1 cellular context compared by ENCODE assay signal in genomic region chr2:231709981-231710750, GRCh38.
TF ChIP-seq lines count a peak whose summit lies in the region.

No MANE protein-coding gene starts in this region.

TF ChIP-seq in WTC11, 78 proteins besides CTCF, POLR2A, EP300 and RAD21 (continued from another document and continues in another):
- TF ChIP-seq, protein P1, sequence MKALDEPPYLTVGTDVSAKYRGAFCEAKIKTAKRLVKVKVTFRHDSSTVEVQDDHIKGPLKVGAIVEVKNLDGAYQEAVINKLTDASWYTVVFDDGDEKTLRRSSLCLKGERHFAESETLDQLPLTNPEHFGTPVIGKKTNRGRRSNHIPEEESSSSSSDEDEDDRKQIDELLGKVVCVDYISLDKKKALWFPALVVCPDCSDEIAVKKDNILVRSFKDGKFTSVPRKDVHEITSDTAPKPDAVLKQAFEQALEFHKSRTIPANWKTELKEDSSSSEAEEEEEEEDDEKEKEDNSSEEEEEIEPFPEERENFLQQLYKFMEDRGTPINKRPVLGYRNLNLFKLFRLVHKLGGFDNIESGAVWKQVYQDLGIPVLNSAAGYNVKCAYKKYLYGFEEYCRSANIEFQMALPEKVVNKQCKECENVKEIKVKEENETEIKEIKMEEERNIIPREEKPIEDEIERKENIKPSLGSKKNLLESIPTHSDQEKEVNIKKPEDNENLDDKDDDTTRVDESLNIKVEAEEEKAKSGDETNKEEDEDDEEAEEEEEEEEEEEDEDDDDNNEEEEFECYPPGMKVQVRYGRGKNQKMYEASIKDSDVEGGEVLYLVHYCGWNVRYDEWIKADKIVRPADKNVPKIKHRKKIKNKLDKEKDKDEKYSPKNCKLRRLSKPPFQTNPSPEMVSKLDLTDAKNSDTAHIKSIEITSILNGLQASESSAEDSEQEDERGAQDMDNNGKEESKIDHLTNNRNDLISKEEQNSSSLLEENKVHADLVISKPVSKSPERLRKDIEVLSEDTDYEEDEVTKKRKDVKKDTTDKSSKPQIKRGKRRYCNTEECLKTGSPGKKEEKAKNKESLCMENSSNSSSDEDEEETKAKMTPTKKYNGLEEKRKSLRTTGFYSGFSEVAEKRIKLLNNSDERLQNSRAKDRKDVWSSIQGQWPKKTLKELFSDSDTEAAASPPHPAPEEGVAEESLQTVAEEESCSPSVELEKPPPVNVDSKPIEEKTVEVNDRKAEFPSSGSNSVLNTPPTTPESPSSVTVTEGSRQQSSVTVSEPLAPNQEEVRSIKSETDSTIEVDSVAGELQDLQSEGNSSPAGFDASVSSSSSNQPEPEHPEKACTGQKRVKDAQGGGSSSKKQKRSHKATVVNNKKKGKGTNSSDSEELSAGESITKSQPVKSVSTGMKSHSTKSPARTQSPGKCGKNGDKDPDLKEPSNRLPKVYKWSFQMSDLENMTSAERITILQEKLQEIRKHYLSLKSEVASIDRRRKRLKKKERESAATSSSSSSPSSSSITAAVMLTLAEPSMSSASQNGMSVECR (CRISPR knock-in tag; IDR thresholded peaks at IDR 0.05; ENCODE audit: borderline replicate concordance): peak; percentile 70; the same call in 1 of the 2 replicates
- TF ChIP-seq JUN (CRISPR knock-in tag; IDR thresholded peaks at IDR 0.05): no peak; the same call in 1 of the 2 replicates
- TF ChIP-seq FOXP1 (CRISPR knock-in tag; IDR thresholded peaks at IDR 0.05; ENCODE audit: borderline replicate concordance): peak; percentile 78; the same call in 1 of the 2 replicates
- no peak for TF ChIP-seq ELF4 (CRISPR knock-in tag; IDR thresholded peaks at IDR 0.05; ENCODE audit: low read depth)
- no peak for TF ChIP-seq HMGA2 (CRISPR knock-in tag; IDR thresholded peaks at IDR 0.05)
- no peak for TF ChIP-seq ATF1 (CRISPR knock-in tag; IDR thresholded peaks at IDR 0.05)
- no peak for TF ChIP-seq CDX4 (CRISPR knock-in tag; IDR thresholded peaks at IDR 0.05; ENCODE audit: borderline replicate concordance)
- TF ChIP-seq IRF1 (CRISPR knock-in tag; IDR thresholded peaks at IDR 0.05): no peak
- TF ChIP-seq CREM (CRISPR knock-in tag; IDR thresholded peaks at IDR 0.05): no peak
- TF ChIP-seq EMX1 (CRISPR knock-in tag; IDR thresholded peaks at IDR 0.05): 0 out of 2 replicates have a peak, but pooled peaks have one; percentile 46
- peak; percentile 75; the same call in 1 of the 2 replicates for TF ChIP-seq ESRRA (CRISPR knock-in tag; IDR thresholded peaks at IDR 0.05; ENCODE audit: borderline replicate concordance)
- TF ChIP-seq, protein P2, sequence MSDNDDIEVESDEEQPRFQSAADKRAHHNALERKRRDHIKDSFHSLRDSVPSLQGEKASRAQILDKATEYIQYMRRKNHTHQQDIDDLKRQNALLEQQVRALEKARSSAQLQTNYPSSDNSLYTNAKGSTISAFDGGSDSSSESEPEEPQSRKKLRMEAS (CRISPR knock-in tag; IDR thresholded peaks at IDR 0.05): peak; percentile 81; the same call in 1 of the 2 replicates
- TF ChIP-seq CREB1 (CRISPR knock-in tag; IDR thresholded peaks at IDR 0.05): no peak
- TF ChIP-seq TCF7 (CRISPR knock-in tag; IDR thresholded peaks at IDR 0.05; ENCODE audit: low read depth): peak; percentile 73; the same call in 1 of the 2 replicates
- TF ChIP-seq RELA (CRISPR knock-in tag; IDR thresholded peaks at IDR 0.05; ENCODE audit: borderline replicate concordance): peak; percentile 81
- TF ChIP-seq, protein P3, sequence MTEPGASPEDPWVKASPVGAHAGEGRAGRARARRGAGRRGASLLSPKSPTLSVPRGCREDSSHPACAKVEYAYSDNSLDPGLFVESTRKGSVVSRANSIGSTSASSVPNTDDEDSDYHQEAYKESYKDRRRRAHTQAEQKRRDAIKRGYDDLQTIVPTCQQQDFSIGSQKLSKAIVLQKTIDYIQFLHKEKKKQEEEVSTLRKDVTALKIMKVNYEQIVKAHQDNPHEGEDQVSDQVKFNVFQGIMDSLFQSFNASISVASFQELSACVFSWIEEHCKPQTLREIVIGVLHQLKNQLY (CRISPR knock-in tag; IDR thresholded peaks at IDR 0.05): no peak
- peak; percentile 96; the same call in 1 of the 2 replicates for TF ChIP-seq PREB (CRISPR knock-in tag; IDR thresholded peaks at IDR 0.05; ENCODE audit: borderline replicate concordance)
- no peak for TF ChIP-seq ZMAT4 (CRISPR knock-in tag; IDR thresholded peaks at IDR 0.05)
- TF ChIP-seq, protein P4, sequence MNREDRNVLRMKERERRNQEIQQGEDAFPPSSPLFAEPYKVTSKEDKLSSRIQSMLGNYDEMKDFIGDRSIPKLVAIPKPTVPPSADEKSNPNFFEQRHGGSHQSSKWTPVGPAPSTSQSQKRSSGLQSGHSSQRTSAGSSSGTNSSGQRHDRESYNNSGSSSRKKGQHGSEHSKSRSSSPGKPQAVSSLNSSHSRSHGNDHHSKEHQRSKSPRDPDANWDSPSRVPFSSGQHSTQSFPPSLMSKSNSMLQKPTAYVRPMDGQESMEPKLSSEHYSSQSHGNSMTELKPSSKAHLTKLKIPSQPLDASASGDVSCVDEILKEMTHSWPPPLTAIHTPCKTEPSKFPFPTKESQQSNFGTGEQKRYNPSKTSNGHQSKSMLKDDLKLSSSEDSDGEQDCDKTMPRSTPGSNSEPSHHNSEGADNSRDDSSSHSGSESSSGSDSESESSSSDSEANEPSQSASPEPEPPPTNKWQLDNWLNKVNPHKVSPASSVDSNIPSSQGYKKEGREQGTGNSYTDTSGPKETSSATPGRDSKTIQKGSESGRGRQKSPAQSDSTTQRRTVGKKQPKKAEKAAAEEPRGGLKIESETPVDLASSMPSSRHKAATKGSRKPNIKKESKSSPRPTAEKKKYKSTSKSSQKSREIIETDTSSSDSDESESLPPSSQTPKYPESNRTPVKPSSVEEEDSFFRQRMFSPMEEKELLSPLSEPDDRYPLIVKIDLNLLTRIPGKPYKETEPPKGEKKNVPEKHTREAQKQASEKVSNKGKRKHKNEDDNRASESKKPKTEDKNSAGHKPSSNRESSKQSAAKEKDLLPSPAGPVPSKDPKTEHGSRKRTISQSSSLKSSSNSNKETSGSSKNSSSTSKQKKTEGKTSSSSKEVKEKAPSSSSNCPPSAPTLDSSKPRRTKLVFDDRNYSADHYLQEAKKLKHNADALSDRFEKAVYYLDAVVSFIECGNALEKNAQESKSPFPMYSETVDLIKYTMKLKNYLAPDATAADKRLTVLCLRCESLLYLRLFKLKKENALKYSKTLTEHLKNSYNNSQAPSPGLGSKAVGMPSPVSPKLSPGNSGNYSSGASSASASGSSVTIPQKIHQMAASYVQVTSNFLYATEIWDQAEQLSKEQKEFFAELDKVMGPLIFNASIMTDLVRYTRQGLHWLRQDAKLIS (CRISPR knock-in tag; IDR thresholded peaks at IDR 0.05; ENCODE audit: borderline replicate concordance): no peak; the same call in 1 of the 2 replicates
- no peak for TF ChIP-seq SOX15 (CRISPR knock-in tag; IDR thresholded peaks at IDR 0.05)
- TF ChIP-seq FOXK1 (CRISPR knock-in tag; IDR thresholded peaks at IDR 0.05): peak; percentile 64; the same call in 1 of the 2 replicates
- TF ChIP-seq GRHL2 (CRISPR knock-in tag; IDR thresholded peaks at IDR 0.05; ENCODE audit: insufficient replicate concordance, severe bottlenecking): no peak
- TF ChIP-seq ZNF232 (CRISPR knock-in tag; IDR thresholded peaks at IDR 0.05): no peak
- TF ChIP-seq NFYB (CRISPR knock-in tag; conservative IDR thresholded peaks at IDR 0.05; ENCODE audit: low read depth): peak; percentile 35; the same call in 1 of the 2 replicates
- TF ChIP-seq ZNF532 (CRISPR knock-in tag; IDR thresholded peaks at IDR 0.05; ENCODE audit: borderline replicate concordance): no peak
- 0 out of 2 replicates have a peak, but pooled peaks have one; percentile 14 for TF ChIP-seq FOXP4 (CRISPR knock-in tag; IDR thresholded peaks at IDR 0.05)
- TF ChIP-seq GABPB1 (CRISPR knock-in tag; IDR thresholded peaks at IDR 0.05): peak; percentile 90
- no peak for TF ChIP-seq TEAD4 (CRISPR knock-in tag; IDR thresholded peaks at IDR 0.05)
- TF ChIP-seq, protein P5, sequence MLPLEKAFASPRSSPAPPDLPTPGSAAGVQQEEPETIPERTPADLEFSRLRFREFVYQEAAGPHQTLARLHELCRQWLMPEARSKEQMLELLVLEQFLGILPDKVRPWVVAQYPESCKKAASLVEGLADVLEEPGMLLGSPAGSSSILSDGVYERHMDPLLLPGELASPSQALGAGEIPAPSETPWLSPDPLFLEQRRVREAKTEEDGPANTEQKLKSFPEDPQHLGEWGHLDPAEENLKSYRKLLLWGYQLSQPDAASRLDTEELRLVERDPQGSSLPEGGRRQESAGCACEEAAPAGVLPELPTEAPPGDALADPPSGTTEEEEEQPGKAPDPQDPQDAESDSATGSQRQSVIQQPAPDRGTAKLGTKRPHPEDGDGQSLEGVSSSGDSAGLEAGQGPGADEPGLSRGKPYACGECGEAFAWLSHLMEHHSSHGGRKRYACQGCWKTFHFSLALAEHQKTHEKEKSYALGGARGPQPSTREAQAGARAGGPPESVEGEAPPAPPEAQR (CRISPR knock-in tag; IDR thresholded peaks at IDR 0.05): no peak
